In genomic region chr5:139667730-139668063, GRCh38 we compare ENCODE assay signal across 2 cellular contexts.
TF ChIP-seq lines count a peak whose summit lies in the region.

No MANE protein-coding gene starts in this region.

TF ChIP-seq in liver, 16 proteins besides CTCF, POLR2A, EP300 and RAD21 (continued from another document):
- no peak for TF ChIP-seq ZBTB33 (IDR thresholded peaks at IDR 0.05)
- no peak for TF ChIP-seq EGR1 (IDR thresholded peaks at IDR 0.05; ENCODE audit: low read depth in 2 of 2)
- TF ChIP-seq JUND (IDR thresholded peaks at IDR 0.05) = no peak
- no peak for TF ChIP-seq GABPA (IDR thresholded peaks at IDR 0.05 in 1 of 2, conservative IDR thresholded peaks at IDR 0.05 in 1 of 2)
- TF ChIP-seq MAX (IDR thresholded peaks at IDR 0.05) = no peak
- TF ChIP-seq NR2F2 (IDR thresholded peaks at IDR 0.05) = no peak
- no peak for TF ChIP-seq ATF3 (IDR thresholded peaks at IDR 0.05)
- TF ChIP-seq SP1 (IDR thresholded peaks at IDR 0.05) = no peak
- no peak for TF ChIP-seq FOXA2 (IDR thresholded peaks at IDR 0.05)
- TF ChIP-seq FOXA1 (IDR thresholded peaks at IDR 0.05) = no peak
- TF ChIP-seq REST (IDR thresholded peaks at IDR 0.05) = no peak

TF ChIP-seq in HepG2, 621 proteins besides CTCF, POLR2A, EP300 and RAD21 (continued from another document):
- TF ChIP-seq KMT2B (CRISPR knock-in tag; IDR thresholded peaks at IDR 0.05) (no peak), MIER3 (CRISPR knock-in tag; IDR thresholded peaks at IDR 0.05; ENCODE audit: borderline replicate concordance) (no peak), CBX1 (IDR thresholded peaks at IDR 0.05; ENCODE audit: low read depth) (no peak), YEATS2 (CRISPR knock-in tag; IDR thresholded peaks at IDR 0.05; ENCODE audit: borderline replicate concordance) (no peak), FOXC1 (CRISPR knock-in tag; IDR thresholded peaks at IDR 0.05; ENCODE audit: borderline replicate concordance) (no peak)
